ENCODE assay signal across 1 cellular context in genomic region chr6:87701676-87702588, GRCh38.
TF ChIP-seq lines count a peak whose summit lies in the region.

TSS of gene AKIRIN2 (minus strand) at chr6:87702233. CDS start at chr6:87701684, 549 bp downstream.

TF ChIP-seq in liver, 16 proteins besides CTCF, POLR2A, EP300 and RAD21 (continued from another document):
- TF ChIP-seq, protein P1, sequence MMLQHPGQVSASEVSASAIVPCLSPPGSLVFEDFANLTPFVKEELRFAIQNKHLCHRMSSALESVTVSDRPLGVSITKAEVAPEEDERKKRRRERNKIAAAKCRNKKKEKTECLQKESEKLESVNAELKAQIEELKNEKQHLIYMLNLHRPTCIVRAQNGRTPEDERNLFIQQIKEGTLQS (IDR thresholded peaks at IDR 0.05): no peak
- TF ChIP-seq, protein P2, sequence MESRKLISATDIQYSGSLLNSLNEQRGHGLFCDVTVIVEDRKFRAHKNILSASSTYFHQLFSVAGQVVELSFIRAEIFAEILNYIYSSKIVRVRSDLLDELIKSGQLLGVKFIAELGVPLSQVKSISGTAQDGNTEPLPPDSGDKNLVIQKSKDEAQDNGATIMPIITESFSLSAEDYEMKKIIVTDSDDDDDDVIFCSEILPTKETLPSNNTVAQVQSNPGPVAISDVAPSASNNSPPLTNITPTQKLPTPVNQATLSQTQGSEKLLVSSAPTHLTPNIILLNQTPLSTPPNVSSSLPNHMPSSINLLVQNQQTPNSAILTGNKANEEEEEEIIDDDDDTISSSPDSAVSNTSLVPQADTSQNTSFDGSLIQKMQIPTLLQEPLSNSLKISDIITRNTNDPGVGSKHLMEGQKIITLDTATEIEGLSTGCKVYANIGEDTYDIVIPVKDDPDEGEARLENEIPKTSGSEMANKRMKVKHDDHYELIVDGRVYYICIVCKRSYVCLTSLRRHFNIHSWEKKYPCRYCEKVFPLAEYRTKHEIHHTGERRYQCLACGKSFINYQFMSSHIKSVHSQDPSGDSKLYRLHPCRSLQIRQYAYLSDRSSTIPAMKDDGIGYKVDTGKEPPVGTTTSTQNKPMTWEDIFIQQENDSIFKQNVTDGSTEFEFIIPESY (IDR thresholded peaks at IDR 0.05): peak; percentile 71
TF ChIP-seq in liver: peak in this region for 12.
